In the genomic region with DNA sequence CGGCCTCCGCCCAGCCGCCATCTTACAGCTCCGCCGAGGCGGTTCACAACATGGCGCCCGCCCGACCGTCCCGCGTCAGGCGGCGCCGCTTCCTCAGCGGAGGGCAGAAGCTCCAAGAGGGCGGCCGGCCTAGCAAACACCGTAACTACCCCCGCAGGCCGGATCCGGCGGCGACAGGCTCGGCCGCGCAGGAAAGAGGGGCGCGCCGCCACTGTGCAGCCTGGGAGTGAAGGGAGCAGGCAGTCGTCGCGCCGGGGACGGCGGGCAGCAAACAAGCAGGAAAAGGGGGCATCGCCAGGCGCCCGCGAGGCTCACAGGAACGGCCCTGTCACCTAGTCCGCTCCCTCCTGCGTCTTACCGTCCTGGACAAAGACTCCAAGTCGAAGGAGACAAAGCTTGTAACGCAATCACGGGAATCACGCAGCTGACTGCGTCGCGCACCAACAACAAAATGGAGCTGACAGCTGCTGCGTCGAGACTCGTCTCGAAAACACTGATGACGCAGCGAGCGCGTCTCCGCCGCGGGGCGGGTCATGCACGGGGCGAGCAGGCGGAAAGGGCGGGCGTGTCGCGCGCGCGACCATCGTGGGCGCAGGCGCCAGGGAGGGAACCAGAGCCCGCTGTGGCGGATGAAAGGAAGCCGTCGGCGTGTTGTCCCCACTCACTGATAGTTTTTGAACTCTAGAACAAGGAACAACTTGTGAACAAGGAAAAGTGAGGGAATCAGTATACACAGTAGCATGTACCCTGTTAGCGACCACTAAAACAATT, we compare ENCODE assay signal across 8 cellular contexts. TPM values are rescaled to one million over a fixed set of nuclear protein-coding genes. Genes with fewer than 3 reads are reported as not detected.
DNase-seq lines count a peak whose midpoint lies in the region; ATAC-seq and TF ChIP-seq lines count a peak whose summit lies in the region.

A gene (minus strand): TSS at position 453 of the 771 bp plus-strand sequence. CDS start 2,796 bp downstream, outside the sequence.

- H3K4me3 ChIP-seq in ascending aorta (peak within 1 kb of the TSS; percentile 74 to 80), right cardiac atrium (ENCODE audit: low read length) (peak within 1 kb of the TSS; percentile 83), uterus (peak within 1 kb of the TSS; percentile 97 to 100)

- H3K4me1 ChIP-seq in ascending aorta (peaks cover 0 to 23% of the 10 kb centered on the region in 2 donors), right cardiac atrium (ENCODE audit: control insufficient read depth, insufficient read depth, low read length) (no peaks in the 10 kb centered on the region), uterus (peaks cover 3% of the 10 kb centered on the region in 2 donors)

- TF ChIP-seq CTCF in ascending aorta (IDR thresholded peaks at IDR 0.05) (no peak), uterus (IDR thresholded peaks at IDR 0.05) (no peak)

- intact Hi-C loops in ascending aorta (cut with DNase I) (loop anchor here (1.0 to 10.0 kb wide), 6 partner anchors 25 to 557 kb away; a partner anchor contains a TSS), right cardiac atrium (cut with DNase I) (loop anchor here in 1 of 4 donors (5.0 kb wide), 1 partner anchor 52 kb away; a partner anchor contains a TSS), uterus (cut with DNase I; ENCODE audit: low total_unique reads) (no loop called here)

- no peaks in the 10 kb centered on the region for H3K9me3 Mint-ChIP-seq in T-helper 2 cell treated with Interferon-gamma antibody and Interleukin-4, amounts not matched to agents 5 μg/mL and 100 μg/mL, for 36 hours

- peaks cover 52% of the 10 kb centered on the region for H3K36me3 Mint-ChIP-seq in T-helper 2 cell treated with Interferon-gamma antibody and Interleukin-4, amounts not matched to agents 5 μg/mL and 100 μg/mL, for 36 hours (ENCODE audit: low read depth)

- H3K27me3 ChIP-seq in ascending aorta, result no peaks in the 10 kb centered on the region
- no peaks in the 10 kb centered on the region for H3K27me3 ChIP-seq in right cardiac atrium (ENCODE audit: control insufficient read depth, insufficient read depth)
- no peaks in the 10 kb centered on the region for H3K27me3 ChIP-seq in uterus

- peak within 1 kb of the TSS; percentile 95 for H3K27ac Mint-ChIP-seq in T-helper 2 cell treated with Interferon-gamma antibody and Interleukin-4, amounts not matched to agents 5 μg/mL and 100 μg/mL, for 36 hours

- ATAC-seq in GM18508 (IDR thresholded peaks at IDR 0.05; ENCODE audit: insufficient read depth, unreplicated experiment) (peak; percentile 47), HG02981 (IDR thresholded peaks at IDR 0.05; ENCODE audit: unreplicated experiment) (peak; percentile 81), right cardiac atrium (peak; percentile 96)

- no peaks in the 10 kb centered on the region for H3K9me3 ChIP-seq in ascending aorta
- H3K9me3 ChIP-seq in right cardiac atrium (ENCODE audit: control insufficient read depth, low read length), result no peaks in the 10 kb centered on the region
- no peaks in the 10 kb centered on the region for H3K9me3 ChIP-seq in uterus

- no peaks in the 10 kb centered on the region for H3K27me3 Mint-ChIP-seq in T-helper 2 cell treated with Interferon-gamma antibody and Interleukin-4, amounts not matched to agents 5 μg/mL and 100 μg/mL, for 36 hours (ENCODE audit: low read depth)

- peak within 1 kb of the TSS; percentile 95 for H3K4me3 Mint-ChIP-seq in T-helper 2 cell treated with Interferon-gamma antibody and Interleukin-4, amounts not matched to agents 5 μg/mL and 100 μg/mL, for 36 hours

- peak within 1 kb of the TSS; percentile 96 to 100 for H3K27ac ChIP-seq in ascending aorta
- peak within 1 kb of the TSS; percentile 99 for H3K27ac ChIP-seq in right cardiac atrium (ENCODE audit: low read length)
- peak within 1 kb of the TSS; percentile 100 for H3K27ac ChIP-seq in uterus

- peak; percentile 100 for TF ChIP-seq POLR2A in uterus (IDR thresholded peaks at IDR 0.05)

- H3K36me3 ChIP-seq in ascending aorta, result peaks cover 7 to 17% of the 10 kb centered on the region in 2 donors
- H3K36me3 ChIP-seq in uterus, result no peaks in the 10 kb centered on the region

- under 1% methylated on average over 82 of the region's 82 CpGs for WGBS in right cardiac atrium

- H3K4me1 Mint-ChIP-seq in T-helper 2 cell treated with Interferon-gamma antibody and Interleukin-4, amounts not matched to agents 5 μg/mL and 100 μg/mL, for 36 hours (ENCODE audit: low read depth), result peaks cover 27% of the 10 kb centered on the region

- peak; percentile 82 for DNase-seq in NCI-H2029 (lab: John Stamatoyannopoulos, UW)
- DNase-seq in T-helper 2 cell treated with Interferon-gamma antibody and Interleukin-4, amounts not matched to agents 5 μg/mL and 100 μg/mL, for 36 hours (ENCODE audit: low spot score), result peak; percentile 94
- DNase-seq in ascending aorta (ENCODE audit: low spot score in 2 of 2), result peak; percentile 89 to 99
- peak; percentile 98 to 100 (median 99) for DNase-seq in right cardiac atrium
- peak; percentile 95 for DNase-seq in putamen (ENCODE audit: low spot score)
- DNase-seq in uterus, result peak; percentile 96 to 97

RNA-seq across cellular contexts. Expression of the gene that starts here (rescaled TPM):
- total RNA-seq in ascending aorta, result 43.5 TPM
- 10 to 100 TPM; 48.0 to 70.1 (median 64.1) TPM for total RNA-seq in right cardiac atrium
- polyA plus RNA-seq in right cardiac atrium, result 122 TPM
- total RNA-seq in uterus, result 100 to 1,000 TPM; 187 to 265 (median 234) TPM

Comparison
In these comparisons a context has a peak if more than half of its experiments do, and no peak if none do; other contexts are left out.
1. Peak in every context shown above with its lines: DNase-seq, ATAC-seq, H3K4me3 ChIP-seq and H3K27ac ChIP-seq.